In genomic region chr20:50588034-50588736, GRCh38 we compare ENCODE assay signal across 8 cellular contexts.
DNase-seq lines count a peak whose midpoint lies in the region; ATAC-seq and TF ChIP-seq lines count a peak whose summit lies in the region.

No MANE protein-coding gene starts in this region.

- H3K27ac Mint-ChIP-seq in WTC11 = no peak overlapping the region
- peak overlapping the region; percentile 83 for H3K27ac Mint-ChIP-seq in MCF 10A (ENCODE audit: low read depth, unreplicated experiment)

- DNase-seq in NCI-H1105 treated with DMSO at 0.1 percent for 48 hours (lab: John Stamatoyannopoulos, UW) = peak; percentile 45
- peak; percentile 93 for DNase-seq in WTC11 (ENCODE audit: low spot score)
- peak; percentile 81 for DNase-seq in MCF 10A (ENCODE audit: unreplicated experiment)
- DNase-seq in kidney glomerular epithelial cell (lab: John Stamatoyannopoulos, UW) = peak; percentile 23
- peak; percentile 57 to 75 for DNase-seq in stimulated activated CD4-positive, alpha-beta T cell treated with anti-CD3 and anti-CD28 coated beads, Interleukin-4, amount 100 ng/mL, for 4 hours
- no peak for DNase-seq in NOMO-1 treated with DMSO at 0.1 percent for 48 hours (lab: John Stamatoyannopoulos, UW; ENCODE audit: unreplicated experiment)
- DNase-seq in putamen (ENCODE audit: low spot score) = no peak

- H3K36me3 Mint-ChIP-seq in WTC11 (peaks cover 13% of the 10 kb centered on the region), MCF 10A (ENCODE audit: insufficient read depth, unreplicated experiment) (peaks cover 66% of the 10 kb centered on the region)

- CTCF ChIA-PET in WTC11 (lab: Charles Lee) (interaction anchor here (0.5 to 2.5 kb wide), 49 partner anchors 8 to 697 kb away, joined by 3 to 20 read pairs (median 4); partner anchors contain the start of genes BCAS4, CEBPB and PTPN1), MCF 10A (lab: Yijun Ruan, JAX) (interaction anchor here (0.5 to 3.4 kb wide), 47 partner anchors 9 to 411 kb away, joined by 3 to 27 read pairs (median 4); no protein-coding TSS in a partner anchor)

- intact Hi-C loops in MCF 10A (cut with micrococcal nuclease) = no loop called here

- H3K9me3 Mint-ChIP-seq in WTC11 (no peaks in the 10 kb centered on the region), MCF 10A (ENCODE audit: unreplicated experiment) (no peaks in the 10 kb centered on the region)

- no peak overlapping the region for H3K4me3 Mint-ChIP-seq in WTC11
- peak overlapping the region; percentile 17 for H3K4me3 Mint-ChIP-seq in MCF 10A (ENCODE audit: unreplicated experiment)

- POLR2A ChIA-PET in WTC11 (lab: Charles Lee) = no interaction called here
- POLR2A ChIA-PET in MCF 10A (lab: Yijun Ruan, JAX) = interaction anchor here (0.6 to 3.1 kb wide), 35 partner anchors 9 to 868 kb away, joined by 3 to 52 read pairs (median 5); partner anchors contain the start of genes CEBPB, PARD6B, PEDS1 and PTPN1

- ATAC-seq in WTC11 = peak; percentile 89

- BruUV-seq in MCF 10A (replicated peaks; lab: Mats Ljungman, UMichigan) = no TSS peak

- H3K27me3 Mint-ChIP-seq in WTC11 (ENCODE audit: low read depth) = no peaks in the 10 kb centered on the region
- no peaks in the 10 kb centered on the region for H3K27me3 Mint-ChIP-seq in MCF 10A (ENCODE audit: insufficient read depth, unreplicated experiment)

- TF ChIP-seq CTCF in GM12872 (IDR thresholded peaks at IDR 0.05; ENCODE audit: insufficient read depth, low read depth, low read length) = peak; percentile 99
- TF ChIP-seq CTCF in WTC11 (IDR thresholded peaks at IDR 0.05) = peak; percentile 88
- peak; percentile 96 for TF ChIP-seq CTCF in MCF 10A (IDR thresholded peaks at IDR 0.05; ENCODE audit: unreplicated experiment)

- H3K4me1 Mint-ChIP-seq in WTC11 = no peaks in the 10 kb centered on the region
- peaks cover 16% of the 10 kb centered on the region for H3K4me1 Mint-ChIP-seq in MCF 10A (ENCODE audit: insufficient read depth, unreplicated experiment)

TF ChIP-seq in WTC11, 78 proteins besides CTCF, POLR2A, EP300 and RAD21 (continues in another document):
- no peak for TF ChIP-seq ZNF219 (CRISPR knock-in tag; IDR thresholded peaks at IDR 0.05; ENCODE audit: borderline replicate concordance)
- peak; percentile 91 for TF ChIP-seq MAX (CRISPR knock-in tag; IDR thresholded peaks at IDR 0.05)
- no peak for TF ChIP-seq CBFB (CRISPR knock-in tag; IDR thresholded peaks at IDR 0.05; ENCODE audit: low read depth)
- TF ChIP-seq HMGXB4 (CRISPR knock-in tag; IDR thresholded peaks at IDR 0.05) = no peak
- TF ChIP-seq TEAD1 (CRISPR knock-in tag; IDR thresholded peaks at IDR 0.05) = no peak
- no peak for TF ChIP-seq ATF3 (CRISPR knock-in tag; conservative IDR thresholded peaks at IDR 0.05)
- TF ChIP-seq ZNF317 (CRISPR knock-in tag; IDR thresholded peaks at IDR 0.05; ENCODE audit: borderline replicate concordance, low read depth) = no peak
- TF ChIP-seq PREB (CRISPR knock-in tag; IDR thresholded peaks at IDR 0.05; ENCODE audit: borderline replicate concordance) = no peak
- no peak for TF ChIP-seq CREB1 (CRISPR knock-in tag; IDR thresholded peaks at IDR 0.05)
- TF ChIP-seq SP1 (CRISPR knock-in tag; conservative IDR thresholded peaks at IDR 0.05) = 0 out of 2 replicates have a peak, but pooled peaks have one; percentile 36
- TF ChIP-seq PRRX2 (CRISPR knock-in tag; IDR thresholded peaks at IDR 0.05) = no peak
- no peak for TF ChIP-seq JUN (CRISPR knock-in tag; IDR thresholded peaks at IDR 0.05)
- TF ChIP-seq E2F5 (CRISPR knock-in tag; IDR thresholded peaks at IDR 0.05) = no peak
- TF ChIP-seq SMAD4 (CRISPR knock-in tag; IDR thresholded peaks at IDR 0.05) = no peak
- no peak for TF ChIP-seq NR1H2 (CRISPR knock-in tag; IDR thresholded peaks at IDR 0.05)
- TF ChIP-seq NFYB (CRISPR knock-in tag; conservative IDR thresholded peaks at IDR 0.05; ENCODE audit: low read depth) = no peak
- no peak for TF ChIP-seq SMAD3 (CRISPR knock-in tag; IDR thresholded peaks at IDR 0.05; ENCODE audit: borderline replicate concordance)
- TF ChIP-seq ZNF512 (CRISPR knock-in tag; IDR thresholded peaks at IDR 0.05; ENCODE audit: borderline replicate concordance) = no peak
- TF ChIP-seq PRDM15 (CRISPR knock-in tag; IDR thresholded peaks at IDR 0.05) = no peak
- TF ChIP-seq NFE2L1 (CRISPR knock-in tag; IDR thresholded peaks at IDR 0.05) = no peak

Comparison
In these comparisons a context has a peak if more than half of its experiments do, and no peak if none do; other contexts are left out.
1. DNase-seq: peak in NCI-H1105 treated with DMSO at 0.1 percent for 48 hours (single experiment), WTC11 (single experiment), MCF 10A (single experiment), kidney glomerular epithelial cell (single experiment) and stimulated activated CD4-positive, alpha-beta T cell treated with anti-CD3 and anti-CD28 coated beads, Interleukin-4, amount 100 ng/mL, for 4 hours (2 of 2); none in NOMO-1 treated with DMSO at 0.1 percent for 48 hours (single experiment) and putamen (single experiment).
2. Peak in every context shown above with its lines, with median percentiles within 50 percentile points of each other: CTCF ChIP-seq.